ENCODE assay signal across 26 cellular contexts in genomic region chr19:4171676-4172075, GRCh38. TPM values are rescaled to one million over a fixed set of nuclear protein-coding genes. Genes with fewer than 3 reads are reported as not detected.
"Had no signal": no experiment of that assay in that cellular context is flagged by ENCODE, and none has a peak within 500 bp of the region (broad histone marks: within the 10 kb centered on the region; RNA-seq: fewer than 3 reads in every experiment).

No MANE protein-coding gene starts in this region.

- DNase-seq: effector CD4-positive, alpha-beta T cell; heart right ventricle; left ventricle myocardium inferior; mesendoderm; naive B cell; psoas muscle; retina; spleen; stimulated activated CD4-positive, alpha-beta T cell treated with anti-CD3 and anti-CD28 coated beads, Interleukin-15, amount 100 ng/mL, for 24 hours; stimulated activated CD4-positive, alpha-beta T cell treated with anti-CD3 and anti-CD28 coated beads, Interleukin-1b, Interleukin-23, amount 100 ng/mL, for 48 hours; stimulated activated CD4-positive, alpha-beta T cell treated with anti-CD3 and anti-CD28 coated beads, Interleukin-4, amount 100 ng/mL, for 24 hours; tibial artery; upper lobe of right lung had no signal

- H3K27me3 ChIP-seq: vagina had no signal

- ATAC-seq: esophagus mucosa; heart right ventricle; psoas muscle; sciatic nerve; stimulated activated memory B cell treated with anti-CD40 and anti-IgM and Interleukin-4, amounts not matched to agents 10 μg/mL and 1 μg/mL and 100 μg/mL, for 72 hours; upper lobe of right lung had no signal

- H3K9me3 ChIP-seq: heart right ventricle, left ventricle myocardium inferior, psoas muscle, spleen, tibial artery, upper lobe of right lung, vagina had no signal

- H3K4me1 ChIP-seq: psoas muscle, upper lobe of right lung, vagina had no signal

- H3K4me3 ChIP-seq: coronary artery, heart right ventricle, left ventricle myocardium inferior, lung, psoas muscle, spleen, tibial artery, upper lobe of right lung, vagina had no signal

- H3K36me3 ChIP-seq: upper lobe of right lung had no signal

- H3K27ac ChIP-seq: coronary artery, heart right ventricle, left ventricle myocardium inferior, psoas muscle, spleen, tibial artery, upper lobe of right lung, vagina had no signal

RNA-seq across cellular contexts. Expression of gene ANKRD24, which starts 10.8 kb away (rescaled TPM):
- total RNA-seq: skeletal muscle tissue had no signal

RNA-seq across cellular contexts. Expression of gene CREB3L3, which starts 18.2 kb away (rescaled TPM):
- total RNA-seq: dermis microvascular lymphatic vessel endothelial cell, esophagus mucosa, frontal cortex, glomerular endothelial cell, heart right ventricle, left ventricle myocardium inferior, lung, omental fat pad, psoas muscle, sciatic nerve, skeletal muscle tissue, temporal lobe, upper lobe of right lung, vagina had no signal

RNA-seq across cellular contexts. Expression of gene EBI3, which starts 57.6 kb away (rescaled TPM):
- total RNA-seq: fibroblast of lung, frontal cortex, skeletal muscle tissue, vagina had no signal
